23 cellular contexts compared by ENCODE assay signal in genomic region chr5:105953616-105954015, GRCh38.
DNase-seq lines count a peak whose midpoint lies in the region; ATAC-seq and TF ChIP-seq lines count a peak whose summit lies in the region.
"Had no signal": no experiment of that assay in that cellular context is flagged by ENCODE, and none has a peak within 500 bp of the region (broad histone marks: within the 10 kb centered on the region; RNA-seq: fewer than 3 reads in every experiment).

No MANE protein-coding gene starts in this region.

- intact Hi-C loops in heart right ventricle (cut with DNase I) = no loop called here

- no peaks in the 10 kb centered on the region for H3K9me3 Mint-ChIP-seq in glutamatergic neuron (ENCODE audit: unreplicated experiment)
- peaks cover 16% of the 10 kb centered on the region for H3K9me3 Mint-ChIP-seq in T-helper 2 cell treated with Interferon-gamma antibody and Interleukin-4, amounts not matched to agents 5 μg/mL and 100 μg/mL, for 36 hours
- H3K9me3 Mint-ChIP-seq: activated naive CD8-positive, alpha-beta T cell treated with anti-CD3 and anti-CD28 coated beads for 36 hours had no signal

- H3K4me3 Mint-ChIP-seq in glutamatergic neuron (ENCODE audit: unreplicated experiment) = no peak overlapping the region
- no peak overlapping the region for H3K4me3 Mint-ChIP-seq in T-helper 2 cell treated with Interferon-gamma antibody and Interleukin-4, amounts not matched to agents 5 μg/mL and 100 μg/mL, for 36 hours
- H3K4me3 Mint-ChIP-seq: activated CD4-positive, alpha-beta memory T cell treated with anti-CD3 and anti-CD28 coated beads, Interleukin-2, amount 10 ng/mL, durations not matched to agents 7 days and 5 days; activated naive CD8-positive, alpha-beta T cell treated with anti-CD3 and anti-CD28 coated beads for 36 hours; IgD-negative memory B cell; memory B cell had no signal

- H3K4me3 ChIP-seq in heart right ventricle = no peak overlapping the region
- H3K4me3 ChIP-seq: ascending aorta, dorsolateral prefrontal cortex, heart left ventricle, thoracic aorta had no signal

- ATAC-seq in heart right ventricle = no peak
- ATAC-seq: heart left ventricle, sciatic nerve had no signal

- TF ChIP-seq CTCF in glutamatergic neuron (IDR thresholded peaks at IDR 0.05; ENCODE audit: partially characterized antibody, unreplicated experiment) = no peak
- no peak for TF ChIP-seq CTCF in heart right ventricle (IDR thresholded peaks at IDR 0.05)

- 87 to 92% methylated on average over 3 of the region's 3 CpGs for WGBS in heart right ventricle, 2 donors

- DNase-seq in DMS153 (lab: John Stamatoyannopoulos, UW) (peak; percentile 41), NCI-H1092 (lab: John Stamatoyannopoulos, UW) (peak; percentile 10), NCI-H2171 treated with DMSO at 0.1 percent for 48 hours (lab: John Stamatoyannopoulos, UW) (peak; percentile 75), glutamatergic neuron (no peak), ecto neural progenitor cell (ENCODE audit: low spot score) (no peak), heart right ventricle (no peak)
- DNase-seq in T-helper 2 cell treated with Interferon-gamma antibody and Interleukin-4, amounts not matched to agents 5 μg/mL and 100 μg/mL, for 36 hours (ENCODE audit: low spot score) = no peak
- DNase-seq: activated CD4-positive, alpha-beta memory T cell treated with anti-CD3 and anti-CD28 coated beads, Interleukin-2, amount 10 ng/mL, durations not matched to agents 7 days and 5 days; activated CD4-positive, CD25-positive, alpha-beta regulatory T cell treated with anti-CD3 and anti-CD28 coated beads, Interleukin-2, amount 50 U/mL, for 72 hours; activated naive CD8-positive, alpha-beta T cell treated with anti-CD3 and anti-CD28 coated beads for 36 hours; caudate nucleus; dorsolateral prefrontal cortex; GF-D8; heart left ventricle; stimulated activated naive CD4-positive, alpha-beta T cell treated with Interleukin-2 at 50 U/mL for 16 hours; T-helper 1 cell had no signal

- H3K27me3 Mint-ChIP-seq in glutamatergic neuron (ENCODE audit: unreplicated experiment) = peaks cover 2% of the 10 kb centered on the region
- no peaks in the 10 kb centered on the region for H3K27me3 Mint-ChIP-seq in T-helper 2 cell treated with Interferon-gamma antibody and Interleukin-4, amounts not matched to agents 5 μg/mL and 100 μg/mL, for 36 hours (ENCODE audit: low read depth)
- H3K27me3 Mint-ChIP-seq: activated CD4-positive, alpha-beta memory T cell treated with anti-CD3 and anti-CD28 coated beads, Interleukin-2, amount 10 ng/mL, durations not matched to agents 7 days and 5 days; activated naive CD8-positive, alpha-beta T cell treated with anti-CD3 and anti-CD28 coated beads for 36 hours; IgD-negative memory B cell; memory B cell; progenitor cell of endocrine pancreas had no signal

- no peaks in the 10 kb centered on the region for H3K4me1 ChIP-seq in heart right ventricle
- H3K4me1 ChIP-seq: ascending aorta, heart left ventricle had no signal

- H3K9me3 ChIP-seq in heart right ventricle = peaks cover 0 to 8% (median 0%) of the 10 kb centered on the region in 11 donors
- H3K9me3 ChIP-seq: ascending aorta, thoracic aorta had no signal

- no peaks in the 10 kb centered on the region for H3K36me3 Mint-ChIP-seq in glutamatergic neuron (ENCODE audit: unreplicated experiment)
- no peaks in the 10 kb centered on the region for H3K36me3 Mint-ChIP-seq in T-helper 2 cell treated with Interferon-gamma antibody and Interleukin-4, amounts not matched to agents 5 μg/mL and 100 μg/mL, for 36 hours (ENCODE audit: low read depth)
- H3K36me3 Mint-ChIP-seq: activated naive CD8-positive, alpha-beta T cell treated with anti-CD3 and anti-CD28 coated beads for 36 hours; IgD-negative memory B cell; memory B cell had no signal

- H3K27me3 ChIP-seq in heart right ventricle = no peaks in the 10 kb centered on the region
- H3K27me3 ChIP-seq: ascending aorta, dorsolateral prefrontal cortex, heart left ventricle had no signal

- no peaks in the 10 kb centered on the region for H3K36me3 ChIP-seq in heart right ventricle
- H3K36me3 ChIP-seq: ascending aorta, heart left ventricle, thoracic aorta had no signal

- H3K4me1 Mint-ChIP-seq in glutamatergic neuron (ENCODE audit: low read depth, unreplicated experiment) = peaks cover 11% of the 10 kb centered on the region
- no peaks in the 10 kb centered on the region for H3K4me1 Mint-ChIP-seq in T-helper 2 cell treated with Interferon-gamma antibody and Interleukin-4, amounts not matched to agents 5 μg/mL and 100 μg/mL, for 36 hours (ENCODE audit: low read depth)
- H3K4me1 Mint-ChIP-seq: activated CD4-positive, alpha-beta memory T cell treated with anti-CD3 and anti-CD28 coated beads, Interleukin-2, amount 10 ng/mL, durations not matched to agents 7 days and 5 days; activated naive CD8-positive, alpha-beta T cell treated with anti-CD3 and anti-CD28 coated beads for 36 hours; IgD-negative memory B cell; memory B cell had no signal

- no peak overlapping the region for H3K27ac ChIP-seq in heart right ventricle
- H3K27ac ChIP-seq: ascending aorta, dorsolateral prefrontal cortex, epithelial cell of prostate, heart left ventricle, thoracic aorta had no signal

- H3K27ac Mint-ChIP-seq in glutamatergic neuron (ENCODE audit: unreplicated experiment) = peak overlapping the region; percentile 78
- H3K27ac Mint-ChIP-seq in T-helper 2 cell treated with Interferon-gamma antibody and Interleukin-4, amounts not matched to agents 5 μg/mL and 100 μg/mL, for 36 hours = no peak overlapping the region
- H3K27ac Mint-ChIP-seq: activated CD4-positive, alpha-beta memory T cell treated with anti-CD3 and anti-CD28 coated beads, Interleukin-2, amount 10 ng/mL, durations not matched to agents 7 days and 5 days; activated naive CD8-positive, alpha-beta T cell treated with anti-CD3 and anti-CD28 coated beads for 36 hours; IgD-negative memory B cell; memory B cell; progenitor cell of endocrine pancreas had no signal

Comparison
In these comparisons a context has a peak if more than half of its experiments do, and no peak if none do; other contexts are left out.
1. DNase-seq: peak in DMS153 (single experiment), NCI-H1092 (single experiment) and NCI-H2171 treated with DMSO at 0.1 percent for 48 hours (single experiment); none in glutamatergic neuron (single experiment), ecto neural progenitor cell (single experiment), heart right ventricle (0 of 2) and T-helper 2 cell treated with Interferon-gamma antibody and Interleukin-4, amounts not matched to agents 5 μg/mL and 100 μg/mL, for 36 hours (single experiment).